ENCODE assay signal across 8 cellular contexts in the genomic region with DNA sequence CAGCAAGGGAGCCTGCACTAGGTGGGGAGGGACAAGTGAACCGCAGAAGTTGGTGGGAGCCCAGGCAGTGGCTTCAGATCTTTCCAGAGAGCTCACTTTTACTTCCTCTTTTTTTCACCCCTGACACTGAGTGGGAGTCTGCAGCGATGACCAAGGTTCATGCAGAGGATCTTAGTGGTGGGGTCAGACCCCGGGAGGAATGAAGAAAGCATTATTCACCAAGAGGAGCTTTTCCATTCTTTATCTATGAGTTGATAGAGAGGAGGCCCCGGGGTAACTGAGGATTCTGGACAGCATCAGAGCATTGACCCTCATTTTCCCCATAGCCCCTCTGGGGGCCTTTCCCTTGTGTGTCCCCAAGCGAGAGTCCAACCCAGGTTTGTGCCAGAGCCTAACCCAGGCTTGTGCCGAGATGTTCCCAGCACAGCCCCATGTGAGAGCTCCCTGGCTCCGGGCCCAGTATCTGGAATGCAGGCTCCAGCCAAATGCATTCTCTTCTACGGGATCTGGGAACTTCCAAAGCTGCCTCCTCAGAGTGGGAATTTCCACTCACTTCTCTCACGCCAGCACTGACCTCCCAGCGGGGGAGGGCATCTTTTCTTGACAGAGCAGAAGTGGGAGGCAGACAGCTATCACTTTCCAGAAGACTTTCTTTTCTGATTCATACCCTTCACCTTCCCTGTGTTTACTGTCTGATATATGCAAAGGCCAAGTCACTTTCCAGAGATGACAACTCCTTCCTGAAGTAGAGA. TPM values are rescaled to one million over a fixed set of nuclear protein-coding genes. Genes with fewer than 3 reads are reported as not detected.
DNase-seq lines count a peak whose midpoint lies in the region; FAIRE-seq and TF ChIP-seq lines count a peak whose summit lies in the region.

No MANE protein-coding gene starts in this region.

- CTCF ChIA-PET in BJ (lab: Yijun Ruan, JAX) = interaction anchor here (0.8 to 2.3 kb wide), 7 partner anchors 30 to 109 kb away, joined by 3 to 27 read pairs (median 3); a partner anchor contains a TSS

- TF ChIP-seq CTCF in BJ (IDR thresholded peaks at IDR 0.05; ENCODE audit: insufficient read depth, low read depth, low read length) (no peak), breast epithelium (IDR thresholded peaks at IDR 0.05) (no peak)

- intact Hi-C loops in breast epithelium (cut with DNase I; ENCODE audit: low total_unique reads) = no loop called here

- H3K27me3 ChIP-seq in BJ (ENCODE audit: control insufficient read depth, insufficient read depth, low read length) = no peaks in the 10 kb centered on the region
- no peaks in the 10 kb centered on the region for H3K27me3 ChIP-seq in breast epithelium
- H3K27me3 ChIP-seq in layer of hippocampus (ENCODE audit: control insufficient read depth, insufficient read depth, low read length) = no peaks in the 10 kb centered on the region

- no peaks in the 10 kb centered on the region for H3K36me3 ChIP-seq in BJ (ENCODE audit: control insufficient read depth, insufficient read depth, low read length)
- H3K36me3 ChIP-seq in breast epithelium = no peaks in the 10 kb centered on the region

- FAIRE-seq in HTR-8/SVneo (lab: Jason Lieb, UNC) = no peak

- no peak for TF ChIP-seq POLR2A in breast epithelium (IDR thresholded peaks at IDR 0.05)

- POLR2A ChIA-PET in BJ (lab: Charles Lee) = interaction anchor here (0.5 to 0.6 kb wide), 2 partner anchors 61 to 967 kb away, joined by 3 read pairs; no protein-coding TSS in a partner anchor

- H3K4me1 ChIP-seq in breast epithelium = peaks cover 20 to 24% of the 10 kb centered on the region in 2 donors

- H3K9me3 ChIP-seq in breast epithelium = no peaks in the 10 kb centered on the region

- no peak overlapping the region for H3K4me3 ChIP-seq in BJ (ENCODE audit: low read depth, low read length)
- H3K4me3 ChIP-seq in breast epithelium = peak overlapping the region in 1 of 3 donors; percentile 33

- DNase-seq in BJ (ENCODE audit: low read depth) = peak; percentile 81
- peak; percentile 38 for DNase-seq in HTR-8/SVneo (ENCODE audit: insufficient read length, low spot score)
- peak; percentile 88 to 94 for DNase-seq in breast epithelium (ENCODE audit: low spot score in 2 of 2)
- DNase-seq in superior temporal gyrus (ENCODE audit: extremely low spot score) = peak; percentile 76
- DNase-seq in NCI-H2196 treated with DMSO at 0.1 percent for 48 hours (lab: John Stamatoyannopoulos, UW; ENCODE audit: unreplicated experiment) = no peak
- no peak for DNase-seq in activated effector memory CD4-positive, alpha-beta T cell treated with anti-CD3 and anti-CD28 coated beads, Interleukin-2, amount 50 U/mL, for 16 hours
- DNase-seq in NCI-H1092 treated with DMSO at 0.1 percent for 48 hours (lab: John Stamatoyannopoulos, UW) = no peak

- H3K27ac ChIP-seq in breast epithelium = peak overlapping the region; percentile 75 to 90
- peak overlapping the region; percentile 59 for H3K27ac ChIP-seq in layer of hippocampus (ENCODE audit: low read depth, low read length)

RNA-seq across cellular contexts. Expression of a gene that starts 2.8 kb away (rescaled TPM):
- 303 and 386 TPM in 2 replicates for polyA plus RNA-seq in BJ (2011; rRNA removed)
- polyA minus RNA-seq in BJ (2011; rRNA and poly(A)+ RNA removed) = 160 and 368 TPM in 2 replicates
- 10 to 100 TPM in 2 of 3 donors, 1 to 10 TPM in 1; 7.4 to 64.4 (median 26.5) TPM for total RNA-seq in breast epithelium

RNA-seq across cellular contexts. Expression of a gene that starts 17.7 kb away (rescaled TPM):
- polyA plus RNA-seq in BJ (2011; rRNA removed) = 0.87 and 1.1 TPM in 2 replicates
- polyA minus RNA-seq in BJ (2011; rRNA and poly(A)+ RNA removed) = not detected in 2 replicates
- not detected for total RNA-seq in breast epithelium

RNA-seq across cellular contexts. Expression of a gene that starts 33.2 kb away (rescaled TPM):
- 0.55 and 0.70 TPM in 2 replicates for polyA plus RNA-seq in BJ (2011; rRNA removed)
- 0.76 TPM in 1 of 2 replicates, not detected in the other for polyA minus RNA-seq in BJ (2011; rRNA and poly(A)+ RNA removed)
- under 1 TPM in 1 of 3 donors, not detected in 2; 0.29 TPM for total RNA-seq in breast epithelium

Comparison
In these comparisons a context has a peak if more than half of its experiments do, and no peak if none do; other contexts are left out.
1. DNase-seq: peak in BJ (single experiment), HTR-8/SVneo (single experiment), breast epithelium (2 of 2) and superior temporal gyrus (single experiment); none in NCI-H2196 treated with DMSO at 0.1 percent for 48 hours (single experiment), activated effector memory CD4-positive, alpha-beta T cell treated with anti-CD3 and anti-CD28 coated beads, Interleukin-2, amount 50 U/mL, for 16 hours (single experiment) and NCI-H1092 treated with DMSO at 0.1 percent for 48 hours (single experiment).